22 cellular contexts compared by ENCODE assay signal in the genomic region with DNA sequence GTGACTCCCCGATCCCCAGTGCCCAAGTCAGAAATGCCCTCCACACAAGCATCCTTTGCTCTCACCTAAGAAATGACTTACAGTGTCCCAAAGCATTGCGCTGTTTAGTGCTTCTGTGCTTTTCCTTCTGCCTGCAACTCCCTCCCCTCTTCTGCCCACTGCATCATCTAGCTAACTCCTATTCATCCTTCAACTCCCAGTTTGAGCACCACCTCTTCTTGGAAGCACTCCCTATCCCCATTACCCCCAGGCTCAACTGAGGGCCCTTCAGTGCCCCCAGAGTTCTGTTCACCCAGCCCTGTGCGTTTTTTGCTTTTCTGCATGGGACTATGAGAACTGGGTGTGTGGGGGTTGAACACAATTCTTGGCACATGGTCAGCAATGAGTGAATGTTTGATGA. TPM values are rescaled to one million over a fixed set of nuclear protein-coding genes. Genes with fewer than 3 reads are reported as not detected.
A peak's percentile ranks its signal among the peaks of the same experiment; 100 is the strongest.
DNase-seq lines count a peak whose midpoint lies in the region; FAIRE-seq and TF ChIP-seq lines count a peak whose summit lies in the region.
"Had no signal": no experiment of that assay in that cellular context is flagged by ENCODE, and none has a peak within 500 bp of the region (broad histone marks: within the 10 kb centered on the region; RNA-seq: fewer than 3 reads in every experiment).

No MANE protein-coding gene starts in this region.

- no peak for DNase-seq in activated naive CD4-positive, alpha-beta T cell treated with anti-CD3 and anti-CD28 coated beads for 36 hours
- DNase-seq in activated naive CD4-positive, alpha-beta T cell (lab: John Stamatoyannopoulos, UW) = no peak
- DNase-seq in neural crest cell (ENCODE audit: low read depth, low spot score) (no peak), frontal cortex (ENCODE audit: low spot score in 2 of 2) (no peak), C1 segment of cervical spinal cord (lab: John Stamatoyannopoulos, UW) (no peak)
- DNase-seq in stimulated activated naive CD4-positive, alpha-beta T cell treated with Interleukin-2 at 50 U/mL for 16 hours (lab: John Stamatoyannopoulos, UW) = no peak
- DNase-seq: EL, GF-D8, Kasumi-1, NCI-H1694 treated with DMSO at 0.1 percent for 48 hours, NCI-H2081 treated with DMSO at 0.1 percent for 48 hours, NCI-H2171 treated with DMSO at 0.1 percent for 48 hours, NCI-H446, NCI-H526, Right ventricle myocardium superior had no signal

- no peaks in the 10 kb centered on the region for H3K4me1 ChIP-seq in HEK293 (ENCODE audit: control insufficient read depth, insufficient read depth, low read length)

- TF ChIP-seq CTCF in HEK293 (tag by site-specific recombination; IDR thresholded peaks at IDR 0.05) (no peak), brain (conservative IDR thresholded peaks at IDR 0.05) (no peak), neural crest cell (conservative IDR thresholded peaks at IDR 0.05) (no peak)

- POLR2A ChIA-PET in HEK293 (lab: Yijun Ruan, JAX) = no interaction called here

- H3K9me3 Mint-ChIP-seq in activated naive CD4-positive, alpha-beta T cell treated with anti-CD3 and anti-CD28 coated beads for 36 hours = no peaks in the 10 kb centered on the region
- H3K9me3 Mint-ChIP-seq in brain = peaks cover 0 to 3% (median 0%) of the 10 kb centered on the region in 5 experiments
- no peaks in the 10 kb centered on the region for H3K9me3 Mint-ChIP-seq in neural crest cell
- H3K9me3 Mint-ChIP-seq: CD14-positive monocyte, GM23338, IgD-negative memory B cell had no signal

- peaks cover 35% of the 10 kb centered on the region for H3K4me1 Mint-ChIP-seq in activated naive CD4-positive, alpha-beta T cell treated with anti-CD3 and anti-CD28 coated beads for 36 hours (ENCODE audit: low read depth)
- peaks cover 44% of the 10 kb centered on the region for H3K4me1 Mint-ChIP-seq in brain
- H3K4me1 Mint-ChIP-seq in neural crest cell = peaks cover 9% of the 10 kb centered on the region

- H3K27ac ChIP-seq in HEK293 (ENCODE audit: extremely low read depth, low read depth, low read length) = no peak overlapping the region

- CTCF ChIA-PET in activated naive CD4-positive, alpha-beta T cell treated with anti-CD3 and anti-CD28 coated beads for 36 hours (lab: Charles Lee) = interaction anchor here (2.9 kb wide), 1 partner anchor 19 kb away, joined by 7 read pairs; no protein-coding TSS in a partner anchor
- CTCF ChIA-PET in HEK293 (lab: Yijun Ruan, JAX) = interaction anchor here (1.0 kb wide), 1 partner anchor 183 kb away, joined by 4 read pairs; no protein-coding TSS in a partner anchor

- H3K27ac Mint-ChIP-seq in activated naive CD4-positive, alpha-beta T cell treated with anti-CD3 and anti-CD28 coated beads for 36 hours = peak overlapping the region; percentile 4
- H3K27ac Mint-ChIP-seq in brain (peak overlapping the region in 3 of 5 experiments; percentile 5 to 15 (median 10)), neural crest cell (ENCODE audit: unreplicated experiment) (peak overlapping the region; percentile 2)
- H3K27ac Mint-ChIP-seq: CD14-positive monocyte, GM23338 had no signal

- H3K36me3 ChIP-seq in HEK293 (ENCODE audit: control insufficient read depth in 2 of 2, insufficient read depth in 1 of 2, low read length in 2 of 2) = no peaks in the 10 kb centered on the region

- H3K36me3 Mint-ChIP-seq in activated naive CD4-positive, alpha-beta T cell treated with anti-CD3 and anti-CD28 coated beads for 36 hours (ENCODE audit: low read depth) = no peaks in the 10 kb centered on the region
- H3K36me3 Mint-ChIP-seq in brain (no peaks in the 10 kb centered on the region), neural crest cell (ENCODE audit: low read depth) (no peaks in the 10 kb centered on the region)
- H3K36me3 Mint-ChIP-seq: CD14-positive monocyte, IgD-negative memory B cell had no signal

- H3K27me3 Mint-ChIP-seq in activated naive CD4-positive, alpha-beta T cell treated with anti-CD3 and anti-CD28 coated beads for 36 hours (ENCODE audit: low read depth) = no peaks in the 10 kb centered on the region
- H3K27me3 Mint-ChIP-seq in brain (peaks cover 13% of the 10 kb centered on the region), neural crest cell (ENCODE audit: low read depth) (no peaks in the 10 kb centered on the region)

- H3K9me3 ChIP-seq in HEK293 (ENCODE audit: control insufficient read depth, insufficient read depth, low read depth, low read length) = no peaks in the 10 kb centered on the region

- H3K4me3 ChIP-seq in HEK293 (ENCODE audit: low read depth, low read length) = no peak overlapping the region
- H3K4me3 ChIP-seq: GM23338 had no signal

- FAIRE-seq in frontal cortex (lab: Jason Lieb, UNC) = no peak
- FAIRE-seq: A204.1 had no signal

- no peak overlapping the region for H3K4me3 Mint-ChIP-seq in activated naive CD4-positive, alpha-beta T cell treated with anti-CD3 and anti-CD28 coated beads for 36 hours
- H3K4me3 Mint-ChIP-seq in brain (no peak overlapping the region), neural crest cell (no peak overlapping the region)
- H3K4me3 Mint-ChIP-seq: CD14-positive monocyte, GM23338, IgD-negative memory B cell had no signal

- intact Hi-C loops in activated naive CD4-positive, alpha-beta T cell treated with anti-CD3 and anti-CD28 coated beads for 36 hours (cut with micrococcal nuclease) = no loop called here

TF ChIP-seq in HEK293, 187 proteins besides CTCF, POLR2A, EP300 and RAD21:
- TF ChIP-seq, protein P1, sequence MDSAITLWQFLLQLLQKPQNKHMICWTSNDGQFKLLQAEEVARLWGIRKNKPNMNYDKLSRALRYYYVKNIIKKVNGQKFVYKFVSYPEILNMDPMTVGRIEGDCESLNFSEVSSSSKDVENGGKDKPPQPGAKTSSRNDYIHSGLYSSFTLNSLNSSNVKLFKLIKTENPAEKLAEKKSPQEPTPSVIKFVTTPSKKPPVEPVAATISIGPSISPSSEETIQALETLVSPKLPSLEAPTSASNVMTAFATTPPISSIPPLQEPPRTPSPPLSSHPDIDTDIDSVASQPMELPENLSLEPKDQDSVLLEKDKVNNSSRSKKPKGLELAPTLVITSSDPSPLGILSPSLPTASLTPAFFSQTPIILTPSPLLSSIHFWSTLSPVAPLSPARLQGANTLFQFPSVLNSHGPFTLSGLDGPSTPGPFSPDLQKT (IDR thresholded peaks at IDR 0.05; ENCODE audit: borderline replicate concordance, low read depth, low read length) = no peak
- TF ChIP-seq, protein P2, sequence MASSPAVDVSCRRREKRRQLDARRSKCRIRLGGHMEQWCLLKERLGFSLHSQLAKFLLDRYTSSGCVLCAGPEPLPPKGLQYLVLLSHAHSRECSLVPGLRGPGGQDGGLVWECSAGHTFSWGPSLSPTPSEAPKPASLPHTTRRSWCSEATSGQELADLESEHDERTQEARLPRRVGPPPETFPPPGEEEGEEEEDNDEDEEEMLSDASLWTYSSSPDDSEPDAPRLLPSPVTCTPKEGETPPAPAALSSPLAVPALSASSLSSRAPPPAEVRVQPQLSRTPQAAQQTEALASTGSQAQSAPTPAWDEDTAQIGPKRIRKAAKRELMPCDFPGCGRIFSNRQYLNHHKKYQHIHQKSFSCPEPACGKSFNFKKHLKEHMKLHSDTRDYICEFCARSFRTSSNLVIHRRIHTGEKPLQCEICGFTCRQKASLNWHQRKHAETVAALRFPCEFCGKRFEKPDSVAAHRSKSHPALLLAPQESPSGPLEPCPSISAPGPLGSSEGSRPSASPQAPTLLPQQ (tag by site-specific recombination; IDR thresholded peaks at IDR 0.05) = no peak
- TF ChIP-seq, protein P3, sequence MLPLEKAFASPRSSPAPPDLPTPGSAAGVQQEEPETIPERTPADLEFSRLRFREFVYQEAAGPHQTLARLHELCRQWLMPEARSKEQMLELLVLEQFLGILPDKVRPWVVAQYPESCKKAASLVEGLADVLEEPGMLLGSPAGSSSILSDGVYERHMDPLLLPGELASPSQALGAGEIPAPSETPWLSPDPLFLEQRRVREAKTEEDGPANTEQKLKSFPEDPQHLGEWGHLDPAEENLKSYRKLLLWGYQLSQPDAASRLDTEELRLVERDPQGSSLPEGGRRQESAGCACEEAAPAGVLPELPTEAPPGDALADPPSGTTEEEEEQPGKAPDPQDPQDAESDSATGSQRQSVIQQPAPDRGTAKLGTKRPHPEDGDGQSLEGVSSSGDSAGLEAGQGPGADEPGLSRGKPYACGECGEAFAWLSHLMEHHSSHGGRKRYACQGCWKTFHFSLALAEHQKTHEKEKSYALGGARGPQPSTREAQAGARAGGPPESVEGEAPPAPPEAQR (tag by site-specific recombination; IDR thresholded peaks at IDR 0.05) = no peak
- peak; percentile 73 for TF ChIP-seq ZFP3 (tag by site-specific recombination; IDR thresholded peaks at IDR 0.05; ENCODE audit: low read depth)
- no peak for TF ChIP-seq SP2 (tag by site-specific recombination; IDR thresholded peaks at IDR 0.05)
- no peak for TF ChIP-seq ZNF311 (tag by site-specific recombination; IDR thresholded peaks at IDR 0.05; ENCODE audit: borderline replicate concordance)
- no peak for TF ChIP-seq ZNF155 (tag by site-specific recombination; IDR thresholded peaks at IDR 0.05)

RNA-seq across cellular contexts. Expression of a gene that starts 10.0 kb away (rescaled TPM):
- under 1 TPM; 0.49 to 0.50 TPM for total RNA-seq in activated naive CD4-positive, alpha-beta T cell treated with anti-CD3 and anti-CD28 coated beads for 36 hours
- polyA plus RNA-seq in brain (ENCODE audit: insufficient read depth, low read depth, low replicate concordance) = 1.8 TPM
- total RNA-seq in neural crest cell = 0.89 and 0.91 TPM in 2 replicates
- 1.2 TPM for total RNA-seq in frontal cortex
- total RNA-seq: MCF 10A had no signal
- polyA plus RNA-seq: CD14-positive monocyte, IgD-negative memory B cell had no signal
